17 cellular contexts compared by ENCODE assay signal in the genomic region with DNA sequence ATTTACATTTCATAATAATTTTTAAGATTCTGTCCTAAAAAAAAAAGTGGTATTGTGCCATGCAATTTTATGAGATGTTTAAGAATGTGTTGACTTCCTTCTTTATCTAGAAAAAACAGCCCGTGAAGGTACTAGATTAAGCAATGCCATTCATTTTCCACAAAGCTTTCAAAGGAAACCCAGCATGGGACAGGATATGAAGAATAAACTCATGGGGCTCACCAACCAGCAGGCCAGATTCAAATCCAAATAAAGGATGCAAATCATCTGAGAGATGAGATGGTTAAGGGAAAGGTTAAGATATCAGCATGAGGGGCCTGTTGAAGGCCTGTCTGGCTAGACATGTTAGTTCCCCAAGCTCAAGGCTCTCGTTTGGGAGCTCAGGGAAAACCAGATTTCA.
DNase-seq lines count a peak whose midpoint lies in the region; TF ChIP-seq lines count a peak whose summit lies in the region.
"Had no signal": no experiment of that assay in that cellular context is flagged by ENCODE, and none has a peak within 500 bp of the region (broad histone marks: within the 10 kb centered on the region; RNA-seq: fewer than 3 reads in every experiment).

No MANE protein-coding gene starts in this region.

- H3K4me3 ChIP-seq in AG04450 (ENCODE audit: low read depth, low read length) (no peak overlapping the region), HUES6 (ENCODE audit: low read depth, low read length) (no peak overlapping the region), iPS-20b (ENCODE audit: low read length) (peak overlapping the region; percentile 24; the same call in 1 of the 2 replicates)
- H3K4me3 ChIP-seq: prostate gland had no signal

- POLR2A ChIA-PET in AG04450 (lab: Yijun Ruan, JAX): no interaction called here

- H3K36me3 ChIP-seq in HUES6 (ENCODE audit: control insufficient read depth, insufficient read depth, low read length) (no peaks in the 10 kb centered on the region), iPS-20b (ENCODE audit: insufficient read depth, low read depth, low read length) (no peaks in the 10 kb centered on the region)
- H3K36me3 ChIP-seq: prostate gland had no signal

- no peak overlapping the region for H3K9ac ChIP-seq in HUES6 (ENCODE audit: low read length)
- peak overlapping the region; percentile 42; the same call in 1 of the 2 replicates for H3K9ac ChIP-seq in iPS-20b (ENCODE audit: low read depth, low read length)

- H3K27ac ChIP-seq in AG04450 (ENCODE audit: low read depth, low read length) (peak overlapping the region; percentile 25), HUES6 (ENCODE audit: low read depth, low read length) (peak overlapping the region; percentile 24; the same call in 1 of the 2 replicates), iPS-20b (ENCODE audit: low read length) (peak overlapping the region; percentile 72)
- H3K27ac ChIP-seq: prostate gland had no signal

- CTCF ChIA-PET in AG04450 (lab: Charles Lee): interaction anchor here (0.5 to 0.9 kb wide), 5 partner anchors 10 to 181 kb away, joined by 3 to 5 read pairs (median 3); no protein-coding TSS in a partner anchor

- DNase-seq in AG04450 (ENCODE audit: low read depth, low spot score) (no peak), amniotic epithelial cell (ENCODE audit: low read depth) (peak; percentile 76), LoVo (ENCODE audit: low spot score) (no peak), NCI-H748 (lab: John Stamatoyannopoulos, UW; ENCODE audit: unreplicated experiment) (no peak), globus pallidus (ENCODE audit: low spot score) (no peak)
- DNase-seq in activated CD4-positive, alpha-beta T cell treated with anti-CD3 and anti-CD28 coated beads for 48 hours: no peak
- DNase-seq: activated naive CD4-positive, alpha-beta T cell; DMS53; left cardiac atrium; NCI-H1105 treated with DMSO at 0.1 percent for 48 hours; NCI-H2227 treated with DMSO at 0.1 percent for 48 hours; PC-3; stimulated activated CD4-positive, alpha-beta T cell treated with anti-CD3 and anti-CD28 coated beads, Interleukin-15, amount 100 ng/mL, for 24 hours; substantia nigra had no signal

- no peaks in the 10 kb centered on the region for H3K27me3 ChIP-seq in AG04450 (ENCODE audit: control insufficient read depth, insufficient read depth, low read length)
- no peaks in the 10 kb centered on the region for H3K27me3 ChIP-seq in HUES6 (ENCODE audit: control insufficient read depth, insufficient read depth, low read length)
- no peaks in the 10 kb centered on the region for H3K27me3 ChIP-seq in iPS-20b (ENCODE audit: insufficient read depth, low read length)

- H3K9me3 ChIP-seq in AG04450 (ENCODE audit: control insufficient read depth, insufficient read depth, low read length) (no peaks in the 10 kb centered on the region), HUES6 (ENCODE audit: control insufficient read depth, insufficient read depth, low read depth, low read length) (no peaks in the 10 kb centered on the region), iPS-20b (ENCODE audit: insufficient read depth, low read depth, low read length) (no peaks in the 10 kb centered on the region)
- H3K9me3 ChIP-seq: prostate gland had no signal

- peaks cover 41% of the 10 kb centered on the region for H3K4me1 ChIP-seq in HUES6 (ENCODE audit: control insufficient read depth, insufficient read depth, low read length)
- peaks cover 33% of the 10 kb centered on the region for H3K4me1 ChIP-seq in iPS-20b (ENCODE audit: insufficient read depth, low read length)

- TF ChIP-seq CTCF in AG04450 (IDR thresholded peaks at IDR 0.05; ENCODE audit: low read depth, low read length): no peak
